Comparison of ENCODE assay signal across 24 cellular contexts in genomic region chr5:42924226-42924625, GRCh38.
DNase-seq lines count a peak whose midpoint lies in the region; ATAC-seq, FAIRE-seq and TF ChIP-seq lines count a peak whose summit lies in the region.
"Had no signal": no experiment of that assay in that cellular context is flagged by ENCODE, and none has a peak within 500 bp of the region (broad histone marks: within the 10 kb centered on the region; RNA-seq: fewer than 3 reads in every experiment).

No MANE protein-coding gene starts in this region.

- TF ChIP-seq RAD21 in H1 (IDR thresholded peaks at IDR 0.05 in 1 of 2, conservative IDR thresholded peaks at IDR 0.05 in 1 of 2; ENCODE audit: low read depth in 2 of 2, low read length in 2 of 2): no peak

- no peak overlapping the region for H4K91ac ChIP-seq in H1 (replicated peaks; ENCODE audit: insufficient read length, low read length)

- H3K56ac ChIP-seq in H1 (replicated peaks; ENCODE audit: insufficient read length, low read depth, low read length): no peak overlapping the region

- H2BK5ac ChIP-seq in H1 (ENCODE audit: low read depth, low read length): no peak overlapping the region

- no peaks in the 10 kb centered on the region for H3K27me3 ChIP-seq in GM23248 (replicated peaks; ENCODE audit: insufficient read depth)
- H3K27me3 ChIP-seq in H1 (replicated peaks in 1 of 4; ENCODE audit: control insufficient read depth in 3 of 4, extremely low read depth in 1 of 4, insufficient read depth in 3 of 4, low read length in 3 of 4): no peaks in the 10 kb centered on the region
- H3K27me3 ChIP-seq in parathyroid adenoma (ENCODE audit: control insufficient read depth, insufficient read depth, low read length): no peaks in the 10 kb centered on the region
- H3K27me3 ChIP-seq: BLaER1 treated with 17β-estradiol and CSF1 and Interleukin-3, amounts not matched to agents 10 nM and 100 nM had no signal

- DNase-seq in GM23248 (no peak), T-helper 17 cell (no peak), H1 (ENCODE audit: low read depth in 1 of 2, low spot score in 2 of 2) (no peak), 8988T (no peak), ureter (ENCODE audit: low spot score) (no peak)
- no peak for DNase-seq in activated CD4-positive, alpha-beta T cell treated with anti-CD3 and anti-CD28 coated beads, Interleukin-2, amount 10 ng/mL, durations not matched to agents 7 days and 5 days
- DNase-seq: AML-193; BE2C; CD4-positive, alpha-beta T cell; CD8-positive, alpha-beta memory T cell; DMS 273 treated with DMSO at 0.1 percent for 48 hours; DMS79; EL; GDM1; HFFc6 had no signal

- H3K23ac ChIP-seq in H1 (ENCODE audit: insufficient read length): no peak overlapping the region

- peak overlapping the region; percentile 65 for H3K27ac Mint-ChIP-seq in T-helper 17 cell
- no peak overlapping the region for H3K27ac Mint-ChIP-seq in activated CD4-positive, alpha-beta T cell treated with anti-CD3 and anti-CD28 coated beads, Interleukin-2, amount 10 ng/mL, durations not matched to agents 7 days and 5 days
- H3K27ac Mint-ChIP-seq: CD14-positive monocyte; CD4-positive, alpha-beta T cell; HFFc6 had no signal

- no peak overlapping the region for H2BK20ac ChIP-seq in H1 (ENCODE audit: low read length)

- no peak overlapping the region for H2BK15ac ChIP-seq in H1 (ENCODE audit: low read length)

- in situ Hi-C loops in GM23248 (cut with MboI): loop anchor here (25.0 kb wide), 1 partner anchor 463 kb away; no protein-coding TSS in a partner anchor

- H2AFZ ChIP-seq in GM23248: peak overlapping the region; percentile 67
- H2AFZ ChIP-seq in H1 (ENCODE audit: low read length): no peak overlapping the region
- H2AFZ ChIP-seq in parathyroid adenoma: peak overlapping the region; percentile 25

- WGBS in GM23248 (ENCODE audit: low coverage in 1 of 2, low lambda C conversion rate in 2 of 2, missing lambda C conversion rate in 2 of 2), 2 experiments: 37 to 45% methylated on average over 35 to 37 of the region's 37 CpGs
- 97% methylated on average over 34 of the region's 37 CpGs; no CpG with 5 or more reads in 1 of the 2 experiments for WGBS in H1 (ENCODE audit: extremely low coverage in 1 of 2, insufficient coverage in 1 of 2, insufficient read length in 1 of 2, insufficient replicate concordance in 2 of 2, low coverage in 1 of 2, low lambda C conversion rate in 2 of 2, missing lambda C conversion rate in 1 of 2), 2 experiments

- H3K4me3 Mint-ChIP-seq in T-helper 17 cell: no peak overlapping the region
- no peak overlapping the region for H3K4me3 Mint-ChIP-seq in activated CD4-positive, alpha-beta T cell treated with anti-CD3 and anti-CD28 coated beads, Interleukin-2, amount 10 ng/mL, durations not matched to agents 7 days and 5 days
- H3K4me3 Mint-ChIP-seq: CD4-positive, alpha-beta T cell; CD8-positive, alpha-beta memory T cell; HFFc6 had no signal

- CTCF ChIA-PET in H1 (lab: Charles Lee; ENCODE audit: partially characterized antibody): interaction anchor here (1.4 to 1.8 kb wide), 4 partner anchors 12 to 98 kb away, joined by 5 to 6 read pairs (median 6); no protein-coding TSS in a partner anchor
- CTCF ChIA-PET in activated CD4-positive, alpha-beta T cell treated with anti-CD3 and anti-CD28 coated beads, Interleukin-2, amount 10 ng/mL, durations not matched to agents 7 days and 5 days (lab: Charles Lee): interaction anchor here (1.0 kb wide), 1 partner anchor 15 kb away, joined by 3 read pairs; no protein-coding TSS in a partner anchor

- H2AK5ac ChIP-seq in H1 (ENCODE audit: low read depth, low read length): no peak overlapping the region

- H4K20me1 ChIP-seq in GM23248 (ENCODE audit: insufficient read depth) (no peaks in the 10 kb centered on the region), H1 (replicated peaks in 1 of 2; ENCODE audit: control insufficient read depth in 1 of 2, insufficient read depth in 2 of 2, low read length in 2 of 2) (no peaks in the 10 kb centered on the region)
- H4K20me1 ChIP-seq: BLaER1 treated with 17β-estradiol and CSF1 and Interleukin-3, amounts not matched to agents 10 nM and 100 nM had no signal

- H4K8ac ChIP-seq in H1 (ENCODE audit: extremely low read depth, insufficient read depth, low read length): peak overlapping the region; percentile 4; the same call in 1 of the 2 replicates

- no peak for TF ChIP-seq POLR2A in H1 (IDR thresholded peaks at IDR 0.05; ENCODE audit: control extremely low read depth in 1 of 2, low read depth in 2 of 2, low read length in 2 of 2)

- peak overlapping the region; percentile 12 for H3K4me2 ChIP-seq in GM23248 (ENCODE audit: unreplicated experiment)
- H3K4me2 ChIP-seq in H1 (ENCODE audit: insufficient read depth in 1 of 2, low read depth in 2 of 2, low read length in 2 of 2): no peak overlapping the region
- H3K4me2 ChIP-seq in parathyroid adenoma (ENCODE audit: low read length): no peak overlapping the region
- H3K4me2 ChIP-seq: BLaER1 treated with 17β-estradiol and CSF1 and Interleukin-3, amounts not matched to agents 10 nM and 100 nM had no signal

- no peak overlapping the region for H4K5ac ChIP-seq in H1 (ENCODE audit: insufficient read length, low read depth, low read length)

- peaks cover 5% of the 10 kb centered on the region for H3K36me3 Mint-ChIP-seq in T-helper 17 cell (ENCODE audit: low read depth)
- no peaks in the 10 kb centered on the region for H3K36me3 Mint-ChIP-seq in activated CD4-positive, alpha-beta T cell treated with anti-CD3 and anti-CD28 coated beads, Interleukin-2, amount 10 ng/mL, durations not matched to agents 7 days and 5 days (ENCODE audit: low read depth)
- H3K36me3 Mint-ChIP-seq: CD14-positive monocyte; CD8-positive, alpha-beta memory T cell had no signal

- no peaks in the 10 kb centered on the region for H3K79me2 ChIP-seq in GM23248 (ENCODE audit: insufficient read depth)
- H3K79me2 ChIP-seq in H1 (ENCODE audit: control insufficient read depth in 1 of 2, insufficient read depth in 2 of 2, low read length in 2 of 2): no peaks in the 10 kb centered on the region
- H3K79me2 ChIP-seq in parathyroid adenoma: no peaks in the 10 kb centered on the region

- POLR2A ChIA-PET in H1 (lab: Charles Lee; ENCODE audit: partially characterized antibody): no interaction called here
- POLR2A ChIA-PET in activated CD4-positive, alpha-beta T cell treated with anti-CD3 and anti-CD28 coated beads, Interleukin-2, amount 10 ng/mL, durations not matched to agents 7 days and 5 days (lab: Charles Lee): no interaction called here

- no peak for FAIRE-seq in H1 (lab: Jason Lieb, UNC)
- FAIRE-seq: A204.1, D721Med, GM12878, GM19239 had no signal

- no peak overlapping the region for H3K4ac ChIP-seq in H1 (replicated peaks; ENCODE audit: insufficient read length, low read depth, low read length)

- H3K9me3 ChIP-seq in GM23248 (ENCODE audit: low read depth): no peaks in the 10 kb centered on the region
- no peaks in the 10 kb centered on the region for H3K9me3 ChIP-seq in T-helper 17 cell (ENCODE audit: control insufficient read depth, low read length, poor library complexity, severe bottlenecking)
- peaks cover 0 to 6% of the 10 kb centered on the region in 2 experiments; a peak in 1 of 4 replicates for H3K9me3 ChIP-seq in H1 (ENCODE audit: insufficient read depth in 2 of 2, low read depth in 1 of 2, low read length in 1 of 2)
- no peaks in the 10 kb centered on the region for H3K9me3 ChIP-seq in parathyroid adenoma (ENCODE audit: control insufficient read depth, low read length)
- H3K9me3 ChIP-seq: BE2C, HAP-1 had no signal

- no peak overlapping the region for H3K18ac ChIP-seq in H1 (ENCODE audit: extremely low read depth, low read length)

- no peak overlapping the region for H3K14ac ChIP-seq in H1 (ENCODE audit: insufficient read length)

- H2BK12ac ChIP-seq in H1 (ENCODE audit: low read depth, low read length): no peak overlapping the region

- no peaks in the 10 kb centered on the region for H3K9me3 Mint-ChIP-seq in activated CD4-positive, alpha-beta T cell treated with anti-CD3 and anti-CD28 coated beads, Interleukin-2, amount 10 ng/mL, durations not matched to agents 7 days and 5 days
- H3K9me3 Mint-ChIP-seq: CD4-positive, alpha-beta T cell; CD8-positive, alpha-beta memory T cell; HFFc6 had no signal

- TF ChIP-seq CTCF in H1 (IDR thresholded peaks at IDR 0.05; ENCODE audit: control extremely low read depth in 1 of 3, insufficient read depth in 1 of 3, low read depth in 1 of 3, low read length in 3 of 3) (no peak), parathyroid adenoma (IDR thresholded peaks at IDR 0.05) (no peak)

- H3F3A ChIP-seq in GM23248 (ENCODE audit: insufficient read depth): no peaks in the 10 kb centered on the region

- H3K79me1 ChIP-seq in H1 (ENCODE audit: low read depth, low read length): no peaks in the 10 kb centered on the region

- H3K27ac ChIP-seq in GM23248 (no peak overlapping the region), H1 (ENCODE audit: low read depth, low read length) (no peak overlapping the region), parathyroid adenoma (no peak overlapping the region)
- H3K27ac ChIP-seq: BLaER1 treated with 17β-estradiol and CSF1 and Interleukin-3, amounts not matched to agents 10 nM and 100 nM had no signal

- no peaks in the 10 kb centered on the region for H3K36me3 ChIP-seq in GM23248 (ENCODE audit: low read depth)
- no peaks in the 10 kb centered on the region for H3K36me3 ChIP-seq in H1 (ENCODE audit: control insufficient read depth in 2 of 4, insufficient read depth in 4 of 4, low read length in 3 of 4)
- H3K36me3 ChIP-seq in parathyroid adenoma (ENCODE audit: control insufficient read depth, insufficient read depth, low read length): no peaks in the 10 kb centered on the region
- H3K36me3 ChIP-seq: BE2C, HAP-1 had no signal

- H3K4me3 ChIP-seq in GM23248 (peak overlapping the region; percentile 63), H1 (ENCODE audit: extremely low read depth in 1 of 4, insufficient read depth in 2 of 4, low read depth in 3 of 4, low read length in 4 of 4) (no peak overlapping the region), parathyroid adenoma (ENCODE audit: low read depth, low read length) (no peak overlapping the region)
- H3K4me3 ChIP-seq: BLaER1 treated with 17β-estradiol and CSF1 and Interleukin-3, amounts not matched to agents 10 nM and 100 nM; GM12878; HAP-1 had no signal

- no peak overlapping the region for H2BK120ac ChIP-seq in H1 (replicated peaks; ENCODE audit: low read depth, low read length)

- H3K9ac ChIP-seq in GM23248 (no peak overlapping the region; the same call in 1 of the 2 replicates), H1 (replicated peaks in 1 of 4; ENCODE audit: extremely low read depth in 1 of 4, low read depth in 3 of 4, low read length in 3 of 4) (no peak overlapping the region), parathyroid adenoma (no peak overlapping the region)
- H3K9ac ChIP-seq: BLaER1 treated with 17β-estradiol and CSF1 and Interleukin-3, amounts not matched to agents 10 nM and 100 nM had no signal

- no peaks in the 10 kb centered on the region for H3K27me3 Mint-ChIP-seq in T-helper 17 cell
- no peaks in the 10 kb centered on the region for H3K27me3 Mint-ChIP-seq in activated CD4-positive, alpha-beta T cell treated with anti-CD3 and anti-CD28 coated beads, Interleukin-2, amount 10 ng/mL, durations not matched to agents 7 days and 5 days
- H3K27me3 Mint-ChIP-seq: CD4-positive, alpha-beta T cell; CD8-positive, alpha-beta memory T cell had no signal

- H3K4me1 Mint-ChIP-seq in T-helper 17 cell: no peaks in the 10 kb centered on the region
- H3K4me1 Mint-ChIP-seq in activated CD4-positive, alpha-beta T cell treated with anti-CD3 and anti-CD28 coated beads, Interleukin-2, amount 10 ng/mL, durations not matched to agents 7 days and 5 days: no peaks in the 10 kb centered on the region
- H3K4me1 Mint-ChIP-seq: CD14-positive monocyte; CD8-positive, alpha-beta memory T cell had no signal

- no peaks in the 10 kb centered on the region for H3K4me1 ChIP-seq in GM23248 (ENCODE audit: insufficient read depth)
- H3K4me1 ChIP-seq in H1 (replicated peaks in 1 of 4; ENCODE audit: control insufficient read depth in 3 of 4, insufficient read depth in 4 of 4, low read length in 3 of 4): no peaks in the 10 kb centered on the region
- no peaks in the 10 kb centered on the region for H3K4me1 ChIP-seq in parathyroid adenoma
- H3K4me1 ChIP-seq: BE2C; BLaER1 treated with 17β-estradiol and CSF1 and Interleukin-3, amounts not matched to agents 10 nM and 100 nM; HAP-1 had no signal

- no peaks in the 10 kb centered on the region; the same call in 1 of the 2 replicates for H3K23me2 ChIP-seq in H1 (ENCODE audit: low read depth, low read length)

- TF ChIP-seq EP300 in H1 (IDR thresholded peaks at IDR 0.05; ENCODE audit: borderline replicate concordance in 1 of 2, low read depth in 2 of 2, low read length in 2 of 2): no peak

- no peaks in the 10 kb centered on the region for H3K9me2 ChIP-seq in GM23248 (ENCODE audit: insufficient read depth)

- ATAC-seq in T-helper 17 cell (no peak), GM21825 (IDR thresholded peaks at IDR 0.05; ENCODE audit: unreplicated experiment) (no peak)
- ATAC-seq: GM12878 had no signal
